28 cellular contexts compared by ENCODE assay signal in genomic region chr7:82494420-82494819, GRCh38. TPM values are rescaled to one million over a fixed set of nuclear protein-coding genes. Genes with fewer than 3 reads are reported as not detected.
"Had no signal": no experiment of that assay in that cellular context is flagged by ENCODE, and none has a peak within 500 bp of the region (broad histone marks: within the 10 kb centered on the region; RNA-seq: fewer than 3 reads in every experiment).

No MANE protein-coding gene starts in this region.

- DNase-seq: activated CD4-positive, alpha-beta memory T cell treated with anti-CD3 and anti-CD28 coated beads for 36 hours; activated CD4-positive, alpha-beta T cell treated with anti-CD3 and anti-CD28 coated beads for 36 hours; activated CD4-positive, alpha-beta T cell treated with anti-CD3 and anti-CD28 coated beads, Interleukin-2, amount 10 ng/mL, durations not matched to agents 24 days and 14 days; activated CD4-positive, CD25-positive, alpha-beta regulatory T cell; activated CD4-positive, CD25-positive, alpha-beta regulatory T cell treated with anti-CD3 and anti-CD28 coated beads, Interleukin-2, amount 50 U/mL, for 72 hours; activated CD8-positive, alpha-beta memory T cell treated with anti-CD3 and anti-CD28 coated beads, Interleukin-2, amount 10 ng/mL, durations not matched to agents 7 days and 5 days; activated CD8-positive, alpha-beta memory T cell treated with anti-CD3 and anti-CD28 coated beads, Interleukin-2, amount 50 U/mL, for 4 hours; activated CD8-positive, alpha-beta T cell treated with anti-CD3 and anti-CD28 coated beads, Interleukin-2, amount 10 ng/mL, durations not matched to agents 7 days and 5 days; activated gamma-delta T cell; activated naive CD4-positive, alpha-beta T cell; activated naive CD4-positive, alpha-beta T cell treated with anti-CD3 and anti-CD28 coated beads, Interleukin-2, amount 50 U/mL, for 16 hours; activated T-cell treated with anti-CD3 and anti-CD28 coated beads, Interleukin-2, amount 50 U/mL, for 1 hour; activated T-cell treated with anti-CD3 and anti-CD28 coated beads, Interleukin-2, amount 50 U/mL, for 72 hours; amniotic stem cell; anterior cingulate cortex; brain microvascular endothelial cell; effector CD4-positive, alpha-beta T cell; effector memory CD8-positive, alpha-beta T cell; erythroblast; foreskin keratinocyte; T-helper 2 cell had no signal

- H3K27ac ChIP-seq: brain microvascular endothelial cell, coronary artery, esophagus muscularis mucosa, foreskin keratinocyte, gastroesophageal sphincter had no signal

- H3K4me1 ChIP-seq: esophagus muscularis mucosa, foreskin keratinocyte, gastroesophageal sphincter had no signal

- H3K27me3 ChIP-seq: brain microvascular endothelial cell, esophagus muscularis mucosa, foreskin keratinocyte, gastroesophageal sphincter had no signal

- ATAC-seq: activated CD4-positive, alpha-beta T cell treated with anti-CD3 and anti-CD28 coated beads for 36 hours; activated CD8-positive, alpha-beta memory T cell treated with anti-CD3 and anti-CD28 coated beads, Interleukin-2, amount 10 ng/mL, durations not matched to agents 7 days and 5 days; activated CD8-positive, alpha-beta T cell treated with anti-CD3 and anti-CD28 coated beads, Interleukin-2, amount 10 ng/mL, durations not matched to agents 7 days and 5 days; activated T-cell treated with anti-CD3 and anti-CD28 coated beads, Interleukin-2, amount 50 U/mL, for 72 hours; effector memory CD8-positive, alpha-beta T cell; foreskin keratinocyte; gastroesophageal sphincter had no signal

- H3K36me3 ChIP-seq: brain microvascular endothelial cell, esophagus muscularis mucosa, gastroesophageal sphincter had no signal

- H3K9me3 ChIP-seq: esophagus muscularis mucosa, gastroesophageal sphincter had no signal

- FAIRE-seq: astrocyte, bronchial epithelial cell had no signal

- H3K4me3 ChIP-seq: coronary artery, esophagus muscularis mucosa, gastroesophageal sphincter had no signal

RNA-seq across cellular contexts. Expression of gene CACNA2D1, which starts 50.8 kb away (rescaled TPM):
- total RNA-seq: activated CD4-positive, alpha-beta memory T cell treated with anti-CD3 and anti-CD28 coated beads for 36 hours; activated CD4-positive, alpha-beta T cell treated with anti-CD3 and anti-CD28 coated beads for 36 hours; activated CD4-positive, alpha-beta T cell treated with anti-CD3 and anti-CD28 coated beads, Interleukin-2, amount 10 ng/mL, durations not matched to agents 24 days and 14 days; activated CD8-positive, alpha-beta memory T cell treated with anti-CD3 and anti-CD28 coated beads for 36 hours; activated CD8-positive, alpha-beta T cell treated with anti-CD3 and anti-CD28 coated beads, Interleukin-2, amount 10 ng/mL, durations not matched to agents 7 days and 5 days; T-helper 1 cell treated with Interleukin-12 subunit alpha and Interleukin-12 subunit beta and Interleukin-4 antibody, amounts not matched to agents 30 ng/mL and 1 ng/mL, for 36 hours had no signal
